23 cellular contexts compared by ENCODE assay signal in genomic region chr6:167402195-167402686, GRCh38.
"Had no signal": no experiment of that assay in that cellular context is flagged by ENCODE, and none has a peak within 500 bp of the region (broad histone marks: within the 10 kb centered on the region; RNA-seq: fewer than 3 reads in every experiment).

No MANE protein-coding gene starts in this region.

- H3K27me3 ChIP-seq: foreskin keratinocyte, testis, upper lobe of left lung had no signal

- H3K9me3 Mint-ChIP-seq: activated CD4-positive, alpha-beta memory T cell treated with anti-CD3 and anti-CD28 coated beads for 36 hours; activated naive CD8-positive, alpha-beta T cell treated with anti-CD3 and anti-CD28 coated beads, Interleukin-2, amount 10 ng/mL, durations not matched to agents 7 days and 5 days; nephron; stimulated activated naive B cell treated with anti-CD40 and anti-IgM and Interleukin-4, amounts not matched to agents 10 μg/mL and 1 μg/mL and 100 μg/mL, for 72 hours; T-helper 1 cell treated with Interleukin-12 subunit alpha and Interleukin-12 subunit beta and Interleukin-4 antibody, amounts not matched to agents 30 μg/mL and 1 μg/mL, for 36 hours; WTC11 had no signal

- H3K9me3 ChIP-seq: sigmoid colon, testis, upper lobe of left lung had no signal

- H3K4me1 Mint-ChIP-seq: activated CD4-positive, alpha-beta T cell treated with anti-CD3 and anti-CD28 coated beads for 36 hours; nephron; stimulated activated naive B cell treated with anti-CD40 and anti-IgM and Interleukin-4, amounts not matched to agents 10 μg/mL and 1 μg/mL and 100 μg/mL, for 72 hours had no signal

- H3K27ac ChIP-seq: foreskin keratinocyte, sigmoid colon, testis, upper lobe of left lung had no signal

- H3K4me3 ChIP-seq: sigmoid colon, smooth muscle cell, testis, upper lobe of left lung had no signal

- H3K4me1 ChIP-seq: foreskin keratinocyte, sigmoid colon, testis, upper lobe of left lung had no signal

- ATAC-seq: activated CD4-positive, alpha-beta T cell treated with anti-CD3 and anti-CD28 coated beads for 36 hours; foreskin keratinocyte; left ventricle myocardium superior had no signal

- H3K27ac Mint-ChIP-seq: activated CD4-positive, alpha-beta memory T cell treated with anti-CD3 and anti-CD28 coated beads for 36 hours; activated CD4-positive, alpha-beta T cell treated with anti-CD3 and anti-CD28 coated beads for 36 hours; activated naive CD8-positive, alpha-beta T cell treated with anti-CD3 and anti-CD28 coated beads, Interleukin-2, amount 10 ng/mL, durations not matched to agents 7 days and 5 days; stimulated activated naive B cell treated with anti-CD40 and anti-IgM and Interleukin-4, amounts not matched to agents 10 μg/mL and 1 μg/mL and 100 μg/mL, for 72 hours; T-helper 1 cell treated with Interleukin-12 subunit alpha and Interleukin-12 subunit beta and Interleukin-4 antibody, amounts not matched to agents 30 μg/mL and 1 μg/mL, for 36 hours; WTC11 had no signal

- H3K36me3 Mint-ChIP-seq: activated CD4-positive, alpha-beta memory T cell treated with anti-CD3 and anti-CD28 coated beads for 36 hours; activated naive CD8-positive, alpha-beta T cell treated with anti-CD3 and anti-CD28 coated beads, Interleukin-2, amount 10 ng/mL, durations not matched to agents 7 days and 5 days; stimulated activated naive B cell treated with anti-CD40 and anti-IgM and Interleukin-4, amounts not matched to agents 10 μg/mL and 1 μg/mL and 100 μg/mL, for 72 hours; WTC11 had no signal

- H3K4me3 Mint-ChIP-seq: activated CD4-positive, alpha-beta memory T cell treated with anti-CD3 and anti-CD28 coated beads for 36 hours; activated CD4-positive, alpha-beta T cell treated with anti-CD3 and anti-CD28 coated beads for 36 hours; activated naive CD8-positive, alpha-beta T cell treated with anti-CD3 and anti-CD28 coated beads, Interleukin-2, amount 10 ng/mL, durations not matched to agents 7 days and 5 days; nephron; stimulated activated naive B cell treated with anti-CD40 and anti-IgM and Interleukin-4, amounts not matched to agents 10 μg/mL and 1 μg/mL and 100 μg/mL, for 72 hours; T-helper 1 cell treated with Interleukin-12 subunit alpha and Interleukin-12 subunit beta and Interleukin-4 antibody, amounts not matched to agents 30 μg/mL and 1 μg/mL, for 36 hours; WTC11 had no signal

- H3K36me3 ChIP-seq: sigmoid colon, upper lobe of left lung had no signal

- DNase-seq: activated CD4-positive, alpha-beta memory T cell treated with anti-CD3 and anti-CD28 coated beads for 36 hours; activated CD4-positive, alpha-beta T cell treated with anti-CD3 and anti-CD28 coated beads for 36 hours; activated naive CD4-positive, alpha-beta T cell treated with Interleukin-2 at 50 U/mL for 16 hours; activated naive CD8-positive, alpha-beta T cell treated with anti-CD3 and anti-CD28 coated beads, Interleukin-2, amount 10 ng/mL, durations not matched to agents 7 days and 5 days; activated T-cell treated with anti-CD3 and anti-CD28 coated beads, Interleukin-2, amount 50 U/mL, for 48 hours; amniotic stem cell; cerebellar nuclear complex; effector CD4-positive, alpha-beta T cell; foreskin keratinocyte; left ventricle myocardium superior; mammary epithelial cell; midbrain; sigmoid colon; stimulated activated CD4-positive, alpha-beta T cell treated with anti-CD3 and anti-CD28 coated beads, Interleukin-2, amount 100 ng/mL, for 48 hours; stimulated activated CD8-positive, alpha-beta memory T cell treated with anti-CD3 and anti-CD28 coated beads, Interleukin-4, amount 100 ng/mL, for 48 hours; stimulated activated naive B cell treated with anti-CD40 and anti-IgM and Interleukin-4, amounts not matched to agents 10 μg/mL and 1 μg/mL and 100 μg/mL, for 72 hours; T1000; testis had no signal
